8 cellular contexts compared by ENCODE assay signal in the genomic region with DNA sequence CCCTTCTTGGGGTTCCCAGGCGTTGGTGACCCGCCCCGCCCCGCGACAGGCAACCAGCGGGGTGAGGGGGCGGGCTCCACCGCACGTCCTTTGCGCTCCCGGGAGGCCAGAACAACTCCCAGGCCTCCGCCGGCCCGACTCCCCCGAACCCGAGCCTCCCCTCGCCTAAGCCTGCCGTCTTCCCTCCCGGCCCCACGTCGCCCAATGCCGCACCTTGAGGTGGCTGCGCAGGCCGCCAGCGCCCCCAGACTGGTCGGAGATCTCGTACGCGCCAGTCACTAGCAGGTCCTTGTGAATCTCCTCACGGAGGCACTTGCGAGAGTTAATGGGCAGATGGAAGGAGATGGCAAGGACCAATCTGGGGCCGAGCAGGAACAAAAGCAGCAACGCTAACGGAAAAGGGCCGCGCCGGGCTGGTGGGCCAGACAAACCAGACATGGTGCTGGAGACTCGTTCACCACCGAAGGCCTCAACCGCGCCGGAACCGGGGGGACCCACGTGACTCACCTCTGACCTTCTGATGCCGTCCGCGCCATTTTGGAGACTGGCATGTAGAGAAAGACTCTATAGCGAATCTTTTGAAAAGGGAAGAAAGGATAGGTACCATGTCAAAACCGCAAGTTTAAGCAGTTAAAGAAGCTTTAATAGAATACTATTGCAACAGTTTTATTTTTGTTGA. TPM values are rescaled to one million over a fixed set of nuclear protein-coding genes. Genes with fewer than 3 reads are reported as not detected.
A peak's percentile ranks its signal among the peaks of the same experiment; 100 is the strongest.
DNase-seq lines count a peak whose midpoint lies in the region; ATAC-seq and TF ChIP-seq lines count a peak whose summit lies in the region.

A gene (minus strand): TSS at position 471 of the 679 bp plus-strand sequence. CDS start 33 bp downstream, at position 438.

- H3K27me3 Mint-ChIP-seq in activated T-helper 2 cell treated with anti-CD3 and anti-CD28 coated beads, Interferon-gamma antibody, Interleukin-2, Interleukin-4, amounts not matched to agents 10 μg/mL and 5 μg/mL and 100 μg/mL, durations not matched to agents 14 hours and 24 hours and 36 hours (ENCODE audit: low read depth), result peaks cover 3% of the 10 kb centered on the region
- no peaks in the 10 kb centered on the region for H3K27me3 Mint-ChIP-seq in nephron (ENCODE audit: low read depth)
- no peaks in the 10 kb centered on the region for H3K27me3 Mint-ChIP-seq in stimulated activated naive CD8-positive, alpha-beta T cell treated with anti-CD3 and anti-CD28 coated beads, Interleukin-15, Interleukin-2, amounts not matched to agents 100 ng/mL and 50 ng/mL, for 24 hours

- peak; percentile 91 for DNase-seq in D341Med (ENCODE audit: low spot score)
- DNase-seq in HS-27A (ENCODE audit: low read depth), result peak; percentile 84
- DNase-seq in RKO (ENCODE audit: low spot score), result peak; percentile 87
- DNase-seq in activated T-helper 2 cell treated with anti-CD3 and anti-CD28 coated beads, Interferon-gamma antibody, Interleukin-2, Interleukin-4, amounts not matched to agents 10 μg/mL and 5 μg/mL and 100 μg/mL, durations not matched to agents 14 hours and 24 hours and 36 hours (ENCODE audit: low spot score), result peak; percentile 88
- peak; percentile 91 for DNase-seq in fibroblast of the aortic adventitia (ENCODE audit: low read depth)

- H3K36me3 Mint-ChIP-seq in activated T-helper 2 cell treated with anti-CD3 and anti-CD28 coated beads, Interferon-gamma antibody, Interleukin-2, Interleukin-4, amounts not matched to agents 10 μg/mL and 5 μg/mL and 100 μg/mL, durations not matched to agents 14 hours and 24 hours and 36 hours (ENCODE audit: low read depth), result peaks cover 35% of the 10 kb centered on the region
- H3K36me3 Mint-ChIP-seq in nephron (ENCODE audit: low read depth), result no peaks in the 10 kb centered on the region
- H3K36me3 Mint-ChIP-seq in stimulated activated naive CD8-positive, alpha-beta T cell treated with anti-CD3 and anti-CD28 coated beads, Interleukin-15, Interleukin-2, amounts not matched to agents 100 ng/mL and 50 ng/mL, for 24 hours (ENCODE audit: low read depth), result peaks cover 10% of the 10 kb centered on the region

- ATAC-seq in GM19468 (IDR thresholded peaks at IDR 0.05; ENCODE audit: extremely low read depth, unreplicated experiment), result peak; percentile 23

- intact Hi-C loops in activated T-helper 2 cell treated with anti-CD3 and anti-CD28 coated beads, Interferon-gamma antibody, Interleukin-2, Interleukin-4, amounts not matched to agents 10 μg/mL and 5 μg/mL and 100 μg/mL, durations not matched to agents 14 hours and 24 hours and 36 hours (cut with micrococcal nuclease), result loop anchor here (1.0 to 5.0 kb wide), 5 partner anchors 19 to 118 kb away; a partner anchor contains a TSS

- H3K4me1 Mint-ChIP-seq in activated T-helper 2 cell treated with anti-CD3 and anti-CD28 coated beads, Interferon-gamma antibody, Interleukin-2, Interleukin-4, amounts not matched to agents 10 μg/mL and 5 μg/mL and 100 μg/mL, durations not matched to agents 14 hours and 24 hours and 36 hours (ENCODE audit: low read depth), result peaks cover 25% of the 10 kb centered on the region
- peaks cover 34% of the 10 kb centered on the region for H3K4me1 Mint-ChIP-seq in nephron
- H3K4me1 Mint-ChIP-seq in stimulated activated naive CD8-positive, alpha-beta T cell treated with anti-CD3 and anti-CD28 coated beads, Interleukin-15, Interleukin-2, amounts not matched to agents 100 ng/mL and 50 ng/mL, for 24 hours (ENCODE audit: low read depth), result peaks cover 51% of the 10 kb centered on the region

- peak within 1 kb of the TSS; percentile 87 for H3K4me3 Mint-ChIP-seq in activated T-helper 2 cell treated with anti-CD3 and anti-CD28 coated beads, Interferon-gamma antibody, Interleukin-2, Interleukin-4, amounts not matched to agents 10 μg/mL and 5 μg/mL and 100 μg/mL, durations not matched to agents 14 hours and 24 hours and 36 hours (ENCODE audit: low read depth)
- H3K4me3 Mint-ChIP-seq in nephron, result peak within 1 kb of the TSS; percentile 92 to 97 (median 95)
- peak within 1 kb of the TSS; percentile 96 for H3K4me3 Mint-ChIP-seq in stimulated activated naive CD8-positive, alpha-beta T cell treated with anti-CD3 and anti-CD28 coated beads, Interleukin-15, Interleukin-2, amounts not matched to agents 100 ng/mL and 50 ng/mL, for 24 hours

- H3K27ac Mint-ChIP-seq in activated T-helper 2 cell treated with anti-CD3 and anti-CD28 coated beads, Interferon-gamma antibody, Interleukin-2, Interleukin-4, amounts not matched to agents 10 μg/mL and 5 μg/mL and 100 μg/mL, durations not matched to agents 14 hours and 24 hours and 36 hours, result peak within 1 kb of the TSS; percentile 92
- peak within 1 kb of the TSS; percentile 99 to 100 (median 99) for H3K27ac Mint-ChIP-seq in nephron
- H3K27ac Mint-ChIP-seq in stimulated activated naive CD8-positive, alpha-beta T cell treated with anti-CD3 and anti-CD28 coated beads, Interleukin-15, Interleukin-2, amounts not matched to agents 100 ng/mL and 50 ng/mL, for 24 hours, result peak within 1 kb of the TSS; percentile 94

- peak within 1 kb of the TSS; percentile 92 for H3K4me3 ChIP-seq in fibroblast of the aortic adventitia (ENCODE audit: low read depth, low read length)

- no peaks in the 10 kb centered on the region for H3K9me3 Mint-ChIP-seq in activated T-helper 2 cell treated with anti-CD3 and anti-CD28 coated beads, Interferon-gamma antibody, Interleukin-2, Interleukin-4, amounts not matched to agents 10 μg/mL and 5 μg/mL and 100 μg/mL, durations not matched to agents 14 hours and 24 hours and 36 hours
- no peaks in the 10 kb centered on the region for H3K9me3 Mint-ChIP-seq in nephron
- no peaks in the 10 kb centered on the region for H3K9me3 Mint-ChIP-seq in stimulated activated naive CD8-positive, alpha-beta T cell treated with anti-CD3 and anti-CD28 coated beads, Interleukin-15, Interleukin-2, amounts not matched to agents 100 ng/mL and 50 ng/mL, for 24 hours

- TF ChIP-seq CTCF in fibroblast of the aortic adventitia (IDR thresholded peaks at IDR 0.05; ENCODE audit: insufficient read depth, low read length), result no peak
- no peak for TF ChIP-seq CTCF in nephron (IDR thresholded peaks at IDR 0.05; ENCODE audit: unreplicated experiment in 3 of 3)

RNA-seq across cellular contexts. Expression of the gene that starts here (rescaled TPM):
- 231 and 248 TPM in 2 replicates for total RNA-seq in activated T-helper 2 cell treated with anti-CD3 and anti-CD28 coated beads, Interferon-gamma antibody, Interleukin-2, Interleukin-4, amounts not matched to agents 10 μg/mL and 5 μg/mL and 100 μg/mL, durations not matched to agents 14 hours and 24 hours and 36 hours
- 143 and 373 TPM in 2 replicates for total RNA-seq in fibroblast of the aortic adventitia (ENCODE audit: low replicate concordance)

Comparison
In these comparisons a context has a peak if more than half of its experiments do, and no peak if none do; other contexts are left out.
1. Peak in every context shown above with its lines: DNase-seq, ATAC-seq and H3K4me3 ChIP-seq.